ENCODE assay signal across 21 cellular contexts in genomic region chr2:8848328-8849100, GRCh38.
"Had no signal": no experiment of that assay in that cellular context is flagged by ENCODE, and none has a peak within 500 bp of the region (broad histone marks: within the 10 kb centered on the region; RNA-seq: fewer than 3 reads in every experiment).

No MANE protein-coding gene starts in this region.

- H3K27me3 ChIP-seq: breast epithelium, left lung, neutrophil, sigmoid colon had no signal

- H3K9me3 ChIP-seq: breast epithelium, heart left ventricle, left lung, neutrophil, sigmoid colon, thoracic aorta, upper lobe of right lung had no signal

- DNase-seq: activated B cell treated with CpG ODN at 0.5 μM for 24 hours; activated CD4-positive, alpha-beta T cell treated with anti-CD3 and anti-CD28 coated beads, Interleukin-2, amount 50 U/mL, for 1 hour; activated CD8-positive, alpha-beta T cell treated with anti-CD3 and anti-CD28 coated beads for 36 hours; activated naive CD8-positive, alpha-beta T cell treated with anti-CD3 and anti-CD28 coated beads, Interleukin-2, amount 50 U/mL, for 24 hours; activated T-cell treated with anti-CD3 and anti-CD28 coated beads, Interleukin-2, amount 50 U/mL, for 4 hours; dermis blood vessel endothelial cell; effector CD8-positive, alpha-beta T cell; erythroblast; heart left ventricle; left lung; sigmoid colon; small intestine; stimulated activated CD4-positive, alpha-beta T cell treated with anti-CD3 and anti-CD28 coated beads, Interleukin-4, amount 100 ng/mL, for 24 hours; upper lobe of right lung had no signal

- FAIRE-seq: colon, endometrium, small intestine had no signal

- ATAC-seq: activated CD8-positive, alpha-beta T cell treated with anti-CD3 and anti-CD28 coated beads for 36 hours; activated naive CD8-positive, alpha-beta T cell treated with anti-CD3 and anti-CD28 coated beads, Interleukin-2, amount 50 U/mL, for 24 hours; activated T-cell treated with anti-CD3 and anti-CD28 coated beads, Interleukin-2, amount 50 U/mL, for 4 hours; heart left ventricle; stimulated activated effector memory CD8-positive, alpha-beta T cell treated with anti-CD3 and anti-CD28 coated beads, Interleukin-12 subunit alpha, Interleukin-12 subunit beta, amount 100 ng/mL, for 72 hours had no signal

- H3K4me3 ChIP-seq: breast epithelium, heart left ventricle, left lung, lung, sigmoid colon, thoracic aorta, upper lobe of right lung had no signal

- H3K27ac ChIP-seq: breast epithelium, heart left ventricle, left lung, neutrophil, sigmoid colon, thoracic aorta, upper lobe of right lung had no signal

- H3K4me1 ChIP-seq: breast epithelium, heart left ventricle, left lung, upper lobe of right lung had no signal

- H3K36me3 ChIP-seq: breast epithelium, heart left ventricle, left lung, sigmoid colon, thoracic aorta, upper lobe of right lung had no signal
